In genomic region chr2:20604957-20605381, GRCh38 we compare ENCODE assay signal across 12 cellular contexts. TPM values are rescaled to one million over a fixed set of nuclear protein-coding genes. Genes with fewer than 3 reads are reported as not detected.
DNase-seq lines count a peak whose midpoint lies in the region; ATAC-seq and TF ChIP-seq lines count a peak whose summit lies in the region.
"Had no signal": no experiment of that assay in that cellular context is flagged by ENCODE, and none has a peak within 500 bp of the region (broad histone marks: within the 10 kb centered on the region; RNA-seq: fewer than 3 reads in every experiment).

No MANE protein-coding gene starts in this region.

- H3K4me1 Mint-ChIP-seq in nephron = peaks cover 35% of the 10 kb centered on the region

- H3K4me1 ChIP-seq in fibroblast of lung (ENCODE audit: control insufficient read depth, extremely low read depth, insufficient read depth, low read length) (peaks cover 19% of the 10 kb centered on the region), upper lobe of right lung (peaks cover 20% of the 10 kb centered on the region)

- no peaks in the 10 kb centered on the region for H3K36me3 ChIP-seq in fibroblast of lung (ENCODE audit: control insufficient read depth, insufficient read depth, low read length)
- no peaks in the 10 kb centered on the region for H3K36me3 ChIP-seq in upper lobe of right lung

- H3K4me3 Mint-ChIP-seq in nephron = peak overlapping the region in 1 of 3 experiments; percentile 22
- H3K4me3 Mint-ChIP-seq: dendritic cell treated with granulocyte-macrophage colony-stimulating factor and Interleukin-4, amounts not matched to agents 40 ng/mL and 50 ng/mL, for 4 days had no signal

- no peak overlapping the region for H3K4me3 ChIP-seq in fibroblast of lung (replicated peaks in 1 of 4; ENCODE audit: control extremely low read depth in 1 of 4, insufficient read depth in 1 of 4, low read depth in 3 of 4, low read length in 4 of 4)
- H3K4me3 ChIP-seq in upper lobe of right lung = no peak overlapping the region
- H3K4me3 ChIP-seq: lung, SK-N-MC had no signal

- H3K79me2 ChIP-seq in fibroblast of lung (ENCODE audit: control insufficient read depth, insufficient read depth, low read length) = no peaks in the 10 kb centered on the region

- peaks cover 4% of the 10 kb centered on the region for H3K27me3 Mint-ChIP-seq in nephron (ENCODE audit: low read depth)
- H3K27me3 Mint-ChIP-seq: dendritic cell treated with granulocyte-macrophage colony-stimulating factor and Interleukin-4, amounts not matched to agents 40 ng/mL and 50 ng/mL, for 4 days had no signal

- H4K20me1 ChIP-seq in fibroblast of lung (ENCODE audit: control insufficient read depth, extremely low read depth, insufficient read depth, low read length) = no peaks in the 10 kb centered on the region

- H3K9me3 Mint-ChIP-seq in nephron = peaks cover 6% of the 10 kb centered on the region
- peaks cover 4 to 6% of the 10 kb centered on the region in 2 donors for H3K9me3 Mint-ChIP-seq in activated naive CD4-positive, alpha-beta T cell treated with anti-CD3 and anti-CD28 coated beads, Interleukin-2, amount 50 U/mL, for 72 hours
- H3K9me3 Mint-ChIP-seq: dendritic cell treated with granulocyte-macrophage colony-stimulating factor and Interleukin-4, amounts not matched to agents 40 ng/mL and 50 ng/mL, for 4 days had no signal

- peaks cover 8% of the 10 kb centered on the region for H3K36me3 Mint-ChIP-seq in nephron (ENCODE audit: low read depth)
- peaks cover 4 to 6% of the 10 kb centered on the region in 2 donors for H3K36me3 Mint-ChIP-seq in activated naive CD4-positive, alpha-beta T cell treated with anti-CD3 and anti-CD28 coated beads, Interleukin-2, amount 50 U/mL, for 72 hours

- peak; percentile 48 for ATAC-seq in upper lobe of right lung
- no peak for ATAC-seq in activated naive CD4-positive, alpha-beta T cell treated with anti-CD3 and anti-CD28 coated beads, Interleukin-2, amount 50 U/mL, for 72 hours

- H3K27ac ChIP-seq in fibroblast of lung (ENCODE audit: insufficient read depth, low read length) (no peak overlapping the region), upper lobe of right lung (peak overlapping the region; percentile 19)
- H3K27ac ChIP-seq: 22Rv1, SK-N-MC had no signal

- H3K9me3 ChIP-seq in fibroblast of lung (ENCODE audit: control insufficient read depth, insufficient read depth, low read depth, low read length) (no peaks in the 10 kb centered on the region), upper lobe of right lung (no peaks in the 10 kb centered on the region)

- TF ChIP-seq CTCF in fibroblast of lung (conservative IDR thresholded peaks at IDR 0.05 in 1 of 2, IDR thresholded peaks at IDR 0.05 in 1 of 2; ENCODE audit: low read depth in 1 of 2, low read length in 2 of 2) (no peak), nephron (IDR thresholded peaks at IDR 0.05; ENCODE audit: unreplicated experiment in 3 of 3) (no peak), upper lobe of right lung (IDR thresholded peaks at IDR 0.05) (no peak)

- no peak overlapping the region for H2AFZ ChIP-seq in fibroblast of lung (ENCODE audit: low read length)

- H3K27ac Mint-ChIP-seq in nephron = peak overlapping the region; percentile 14 to 94 (median 83)
- peak overlapping the region in 1 of 2 donors; percentile 27 for H3K27ac Mint-ChIP-seq in activated naive CD4-positive, alpha-beta T cell treated with anti-CD3 and anti-CD28 coated beads, Interleukin-2, amount 50 U/mL, for 72 hours
- H3K27ac Mint-ChIP-seq: dendritic cell treated with granulocyte-macrophage colony-stimulating factor and Interleukin-4, amounts not matched to agents 40 ng/mL and 50 ng/mL, for 4 days had no signal

- H3K9ac ChIP-seq in fibroblast of lung (ENCODE audit: insufficient read depth, low read length) = no peak overlapping the region

- DNase-seq in DMS 273 (lab: John Stamatoyannopoulos, UW; ENCODE audit: unreplicated experiment) (peak; percentile 31), DMS 273 treated with DMSO at 0.1 percent for 48 hours (lab: John Stamatoyannopoulos, UW) (no peak), fibroblast of lung (ENCODE audit: low read depth in 2 of 2) (peak; percentile 92 to 96), upper lobe of right lung (no peak), NCI-H524 (lab: John Stamatoyannopoulos, UW) (no peak)
- DNase-seq in NK-92 treated with Interleukin-12 subunit alpha and Interleukin-12 subunit beta, amount 100 ng/mL, for 24 hours (lab: John Stamatoyannopoulos, UW) = no peak
- DNase-seq in activated naive CD4-positive, alpha-beta T cell treated with anti-CD3 and anti-CD28 coated beads, Interleukin-2, amount 50 U/mL, for 72 hours (ENCODE audit: low spot score in 2 of 2) = no peak

- intact Hi-C loops in upper lobe of right lung (cut with DNase I) = no loop called here

- H3K27me3 ChIP-seq in fibroblast of lung (ENCODE audit: control insufficient read depth, insufficient read depth, low read length) (no peaks in the 10 kb centered on the region), upper lobe of right lung (no peaks in the 10 kb centered on the region)

- H3K4me2 ChIP-seq in fibroblast of lung (ENCODE audit: extremely low read depth, insufficient read depth, low read length) = peak overlapping the region; percentile 4

RNA-seq across cellular contexts. Expression of gene HS1BP3, which starts 45.9 kb away (rescaled TPM):
- total RNA-seq in fibroblast of lung = 32.4 and 38.1 TPM in 2 replicates
- polyA plus RNA-seq in fibroblast of lung = 17.8 and 21.6 TPM in 2 replicates
- 23.7 and 27.9 TPM in 2 replicates for polyA plus RNA-seq in fibroblast of lung (2012)
- 29.4 and 34.9 TPM in 2 replicates for polyA minus RNA-seq in fibroblast of lung (ENCODE audit: low replicate concordance)
- 35.8 TPM for total RNA-seq in upper lobe of right lung
- 1 to 10 TPM; 6.1 to 7.9 TPM for total RNA-seq in activated naive CD4-positive, alpha-beta T cell treated with anti-CD3 and anti-CD28 coated beads, Interleukin-2, amount 50 U/mL, for 72 hours

Comparison
In these comparisons a context has a peak if more than half of its experiments do, and no peak if none do; other contexts are left out.
1. DNase-seq: peak in DMS 273 (single experiment) and fibroblast of lung (2 of 2); none in DMS 273 treated with DMSO at 0.1 percent for 48 hours (single experiment), upper lobe of right lung (single experiment), NK-92 treated with Interleukin-12 subunit alpha and Interleukin-12 subunit beta, amount 100 ng/mL, for 24 hours (single experiment), NCI-H524 (0 of 2) and activated naive CD4-positive, alpha-beta T cell treated with anti-CD3 and anti-CD28 coated beads, Interleukin-2, amount 50 U/mL, for 72 hours (0 of 2).